In the genomic region with DNA sequence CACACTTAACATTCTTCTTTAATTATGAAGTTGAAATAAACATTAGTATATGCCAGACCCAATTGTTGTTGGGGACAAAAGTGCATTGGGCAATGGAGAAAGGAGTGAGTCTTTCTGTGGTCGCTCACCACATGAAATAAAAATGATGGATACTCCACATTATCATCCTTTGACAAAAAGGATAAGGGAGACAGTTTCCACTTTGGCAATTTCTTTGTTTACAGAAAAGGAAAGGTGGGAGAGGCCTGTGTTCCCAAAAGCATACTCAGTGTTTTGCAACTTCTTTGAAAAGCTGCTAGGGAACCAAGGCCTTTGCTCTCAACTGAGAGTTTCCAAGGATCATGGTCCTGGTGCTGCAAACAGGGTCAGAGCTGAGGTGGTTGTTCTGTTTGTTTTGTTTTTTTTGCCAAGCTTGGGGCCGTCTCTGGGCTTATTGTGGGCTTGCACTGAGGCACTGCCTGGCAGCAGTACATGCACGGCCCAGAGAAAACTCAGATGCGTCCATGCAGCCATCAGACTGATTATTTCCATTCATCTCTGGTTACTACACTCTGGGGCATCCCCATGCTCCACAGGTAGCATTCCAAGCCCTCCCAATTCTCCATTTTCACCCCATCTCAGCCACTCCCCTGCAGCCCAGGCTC, we compare ENCODE assay signal across 14 cellular contexts.
A peak's percentile ranks its signal among the peaks of the same experiment; 100 is the strongest.
DNase-seq lines count a peak whose midpoint lies in the region; ATAC-seq and TF ChIP-seq lines count a peak whose summit lies in the region.
"Had no signal": no experiment of that assay in that cellular context is flagged by ENCODE, and none has a peak within 500 bp of the region (broad histone marks: within the 10 kb centered on the region; RNA-seq: fewer than 3 reads in every experiment).

No MANE protein-coding gene starts in this region.

- no peak overlapping the region for H2AFZ ChIP-seq in hepatocyte

- H3K9me2 ChIP-seq in hepatocyte (replicated peaks; ENCODE audit: insufficient read depth): no peaks in the 10 kb centered on the region

- intact Hi-C loops in left ventricle myocardium superior (cut with micrococcal nuclease) (no loop called here), ovary (cut with DNase I) (loop anchor here (10.0 kb wide), 5 partner anchors 55 to 1325 kb away; partner anchors contain the start of gene IGFBP3 (in 1 of the 4)), body of pancreas (cut with DNase I) (no loop called here)

- no peak overlapping the region for H3K4me2 ChIP-seq in hepatocyte

- H3K27ac ChIP-seq in right atrium auricular region: no peak overlapping the region
- peak overlapping the region in 1 of 2 donors; percentile 70 for H3K27ac ChIP-seq in ovary
- no peak overlapping the region for H3K27ac ChIP-seq in hepatocyte
- no peak overlapping the region for H3K27ac ChIP-seq in body of pancreas

- DNase-seq in left ventricle myocardium superior (no peak), right atrium auricular region (ENCODE audit: low spot score) (no peak), fibroblast of pulmonary artery (ENCODE audit: low read depth) (peak; percentile 28), ovary (peak in 3 of 5 donors; percentile 41 to 52 (median 48)), hepatocyte (ENCODE audit: low spot score) (no peak), body of pancreas (no peak), NCI-H69 (lab: John Stamatoyannopoulos, UW) (no peak)
- DNase-seq: CD4-positive, CD25-positive, alpha-beta regulatory T cell; DMS79 treated with DMSO at 0.1 percent for 48 hours; KBM-7; NCI-H1092; NCI-H345; PC-3 had no signal

- no peaks in the 10 kb centered on the region for H4K20me1 ChIP-seq in hepatocyte (ENCODE audit: insufficient read depth, poor library complexity, severe bottlenecking)

- no peaks in the 10 kb centered on the region for H3K27me3 ChIP-seq in right atrium auricular region
- H3K27me3 ChIP-seq in ovary: no peaks in the 10 kb centered on the region
- H3K27me3 ChIP-seq in hepatocyte: no peaks in the 10 kb centered on the region
- H3K27me3 ChIP-seq in body of pancreas: no peaks in the 10 kb centered on the region

- 12 to 27% (median 20%) methylated on average over 4 of the region's 4 CpGs for WGBS in ovary, 3 donors
- WGBS in hepatocyte (ENCODE audit: low lambda C conversion rate, missing lambda C conversion rate): 88% methylated on average over 4 of the region's 4 CpGs
- 78 to 80% methylated on average over 4 of the region's 4 CpGs for WGBS in body of pancreas, 2 donors

- H3K9me3 ChIP-seq in right atrium auricular region (no peaks in the 10 kb centered on the region), ovary (no peaks in the 10 kb centered on the region), hepatocyte (ENCODE audit: low read depth) (no peaks in the 10 kb centered on the region), body of pancreas (no peaks in the 10 kb centered on the region)

- H3K36me3 ChIP-seq in right atrium auricular region (no peaks in the 10 kb centered on the region), ovary (no peaks in the 10 kb centered on the region), hepatocyte (replicated peaks; ENCODE audit: insufficient read depth, low read depth) (no peaks in the 10 kb centered on the region), body of pancreas (replicated peaks in 1 of 2; ENCODE audit: insufficient read depth in 1 of 2, low read depth in 2 of 2) (no peaks in the 10 kb centered on the region)

- H3K79me2 ChIP-seq in hepatocyte: no peaks in the 10 kb centered on the region

- H3K4me1 ChIP-seq in right atrium auricular region (peaks cover 0 to 6% of the 10 kb centered on the region in 2 donors), ovary (ENCODE audit: insufficient read depth) (peaks cover 23% of the 10 kb centered on the region), hepatocyte (ENCODE audit: insufficient read depth) (peaks cover 5% of the 10 kb centered on the region), body of pancreas (no peaks in the 10 kb centered on the region)

- TF ChIP-seq CTCF in right atrium auricular region (IDR thresholded peaks at IDR 0.05): no peak
- TF ChIP-seq CTCF in fibroblast of pulmonary artery (IDR thresholded peaks at IDR 0.05; ENCODE audit: low read length, missing control alignments): no peak
- no peak for TF ChIP-seq CTCF in ovary (IDR thresholded peaks at IDR 0.05)
- no peak for TF ChIP-seq CTCF in hepatocyte (IDR thresholded peaks at IDR 0.05; ENCODE audit: poor library complexity)
- TF ChIP-seq CTCF in body of pancreas (IDR thresholded peaks at IDR 0.05): no peak

- no peak for TF ChIP-seq EP300 in ovary (IDR thresholded peaks at IDR 0.05)

- peak; percentile 48 for ATAC-seq in left ventricle myocardium superior
- no peak for ATAC-seq in GM18505 (IDR thresholded peaks at IDR 0.05; ENCODE audit: unreplicated experiment)
- ATAC-seq in body of pancreas: no peak
- ATAC-seq: PC-3 had no signal

- H3K4me3 ChIP-seq in right atrium auricular region (no peak overlapping the region), fibroblast of pulmonary artery (replicated peaks; ENCODE audit: low read depth, low read length) (no peak overlapping the region), ovary (no peak overlapping the region), hepatocyte (no peak overlapping the region), body of pancreas (no peak overlapping the region)

- TF ChIP-seq POLR2A in ovary (IDR thresholded peaks at IDR 0.05) (no peak), GM18505 (IDR thresholded peaks at IDR 0.05; ENCODE audit: borderline replicate concordance, extremely low read depth, insufficient read depth, insufficient read length) (no peak), body of pancreas (IDR thresholded peaks at IDR 0.05) (no peak)

Comparison
In these comparisons a context has a peak if more than half of its experiments do, and no peak if none do; other contexts are left out.
1. DNase-seq: peak in fibroblast of pulmonary artery (single experiment) and ovary (3 of 5); none in left ventricle myocardium superior (single experiment), right atrium auricular region (single experiment), hepatocyte (single experiment), body of pancreas (0 of 4) and NCI-H69 (single experiment).
2. intact Hi-C loops: an anchor here in ovary (10.0 kb wide); none called in left ventricle myocardium superior and body of pancreas.